9 cellular contexts compared by ENCODE assay signal in the genomic region with DNA sequence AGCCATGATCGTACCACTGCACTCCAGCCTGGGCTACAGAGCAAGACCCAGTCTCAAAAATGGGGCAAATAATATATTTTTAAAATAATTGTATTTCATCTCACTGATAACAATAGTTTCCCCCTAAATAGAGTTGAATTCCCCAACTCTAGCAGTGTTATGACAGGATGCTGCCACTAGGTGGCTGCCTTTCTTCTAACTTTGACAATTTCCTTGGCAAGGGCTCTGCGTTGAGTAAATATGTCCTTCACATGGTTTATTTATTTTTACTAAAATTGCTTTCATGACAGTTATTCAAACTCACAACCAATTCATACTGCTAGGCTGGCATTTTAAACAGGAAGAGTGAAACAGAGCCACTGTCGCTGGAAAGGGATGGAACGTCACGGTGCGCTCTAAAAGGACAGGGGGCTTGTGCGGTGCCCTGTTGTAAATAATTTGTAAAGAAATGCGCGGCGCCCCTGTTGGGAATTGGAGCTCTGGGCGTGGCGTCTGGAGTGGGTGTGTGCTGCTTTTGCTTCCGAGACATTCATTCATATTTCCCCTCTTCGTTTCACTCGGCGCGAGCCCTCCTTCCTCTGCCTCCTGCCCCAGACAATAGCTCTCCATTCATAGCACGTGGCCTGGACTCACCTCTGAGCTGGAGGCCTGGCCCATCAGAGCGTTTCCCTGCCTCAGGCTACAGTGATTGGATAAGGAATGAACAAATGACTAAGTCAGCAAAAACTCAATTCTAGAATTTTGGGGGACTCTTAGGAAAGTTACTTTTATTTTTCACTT. TPM values are rescaled to one million over a fixed set of nuclear protein-coding genes. Genes with fewer than 3 reads are reported as not detected.
DNase-seq lines count a peak whose midpoint lies in the region; ATAC-seq and TF ChIP-seq lines count a peak whose summit lies in the region.
"Had no signal": no experiment of that assay in that cellular context is flagged by ENCODE, and none has a peak within 500 bp of the region (broad histone marks: within the 10 kb centered on the region; RNA-seq: fewer than 3 reads in every experiment).

No MANE protein-coding gene starts in this region.

- DNase-seq in CD8-positive, alpha-beta memory T cell = peak; percentile 19 to 64 (median 33)
- peak; percentile 63 for DNase-seq in activated naive CD4-positive, alpha-beta T cell treated with anti-CD3 and anti-CD28 coated beads, Interleukin-2, amount 10 ng/mL, durations not matched to agents 7 days and 5 days
- peak in 3 of 5 donors; percentile 34 to 41 (median 40) for DNase-seq in heart left ventricle
- DNase-seq in renal cortical epithelial cell (ENCODE audit: low read depth) = peak; percentile 48

- H3K4me1 Mint-ChIP-seq in CD8-positive, alpha-beta memory T cell = peaks cover 7 to 14% (median 12%) of the 10 kb centered on the region in 3 donors
- peaks cover 7% of the 10 kb centered on the region for H3K4me1 Mint-ChIP-seq in activated naive CD4-positive, alpha-beta T cell treated with anti-CD3 and anti-CD28 coated beads, Interleukin-2, amount 10 ng/mL, durations not matched to agents 7 days and 5 days

- H3K36me3 ChIP-seq in CD8-positive, alpha-beta memory T cell (ENCODE audit: insufficient read depth, low read length) = no peaks in the 10 kb centered on the region
- H3K36me3 ChIP-seq in heart left ventricle = no peaks in the 10 kb centered on the region

- H3K4me1 ChIP-seq in CD8-positive, alpha-beta memory T cell (ENCODE audit: insufficient read depth, low read length) = peaks cover 10% of the 10 kb centered on the region
- peaks cover 0 to 22% (median 11%) of the 10 kb centered on the region in 12 donors for H3K4me1 ChIP-seq in heart left ventricle

- peak; percentile 82 to 97 (median 90) for TF ChIP-seq CTCF in heart left ventricle (IDR thresholded peaks at IDR 0.05)

- CTCF ChIA-PET in CD8-positive, alpha-beta memory T cell (lab: Charles Lee) = interaction anchor here (0.6 to 1.8 kb wide), 13 partner anchors 9 to 1573 kb away, joined by 3 to 8 read pairs (median 3); partner anchors contain the start of gene PITRM1
- CTCF ChIA-PET in activated naive CD4-positive, alpha-beta T cell treated with anti-CD3 and anti-CD28 coated beads, Interleukin-2, amount 10 ng/mL, durations not matched to agents 7 days and 5 days (lab: Charles Lee) = interaction anchor here (0.6 to 1.7 kb wide), 4 partner anchors 9 to 1574 kb away, joined by 3 to 8 read pairs (median 4); no protein-coding TSS in a partner anchor

- peak overlapping the region in 1 of 8 donors; percentile 40 for H3K27ac Mint-ChIP-seq in CD8-positive, alpha-beta memory T cell
- H3K27ac Mint-ChIP-seq in activated naive CD4-positive, alpha-beta T cell treated with anti-CD3 and anti-CD28 coated beads, Interleukin-2, amount 10 ng/mL, durations not matched to agents 7 days and 5 days = no peak overlapping the region
- H3K27ac Mint-ChIP-seq: stimulated activated naive CD8-positive, alpha-beta T cell treated with anti-CD3 and anti-CD28 coated beads, Interleukin-15, Interleukin-2, amounts not matched to agents 100 ng/mL and 50 ng/mL, for 24 hours had no signal

- TF ChIP-seq POLR2A in heart left ventricle (IDR thresholded peaks at IDR 0.05) = no peak

- no peaks in the 10 kb centered on the region for H3K36me3 Mint-ChIP-seq in CD8-positive, alpha-beta memory T cell
- H3K36me3 Mint-ChIP-seq in activated naive CD4-positive, alpha-beta T cell treated with anti-CD3 and anti-CD28 coated beads, Interleukin-2, amount 10 ng/mL, durations not matched to agents 7 days and 5 days = no peaks in the 10 kb centered on the region

- WGBS in heart left ventricle, 4 donors = 30 to 57% (median 40%) methylated on average over 19 of the region's 19 CpGs

- no peak overlapping the region for H3K27ac ChIP-seq in CD8-positive, alpha-beta memory T cell (ENCODE audit: low read depth, low read length)
- H3K27ac ChIP-seq in heart left ventricle = peak overlapping the region in 4 of 12 donors; percentile 4 to 26 (median 20)

- H3K9me3 Mint-ChIP-seq in CD8-positive, alpha-beta memory T cell = no peaks in the 10 kb centered on the region
- no peaks in the 10 kb centered on the region for H3K9me3 Mint-ChIP-seq in activated naive CD4-positive, alpha-beta T cell treated with anti-CD3 and anti-CD28 coated beads, Interleukin-2, amount 10 ng/mL, durations not matched to agents 7 days and 5 days
- H3K9me3 Mint-ChIP-seq: stimulated activated naive CD8-positive, alpha-beta T cell treated with anti-CD3 and anti-CD28 coated beads, Interleukin-15, Interleukin-2, amounts not matched to agents 100 ng/mL and 50 ng/mL, for 24 hours had no signal

- peaks cover 5 to 20% of the 10 kb centered on the region in 2 donors for H3K27me3 Mint-ChIP-seq in CD8-positive, alpha-beta memory T cell
- H3K27me3 Mint-ChIP-seq in activated naive CD4-positive, alpha-beta T cell treated with anti-CD3 and anti-CD28 coated beads, Interleukin-2, amount 10 ng/mL, durations not matched to agents 7 days and 5 days = peaks cover 63% of the 10 kb centered on the region

- no peak overlapping the region for H3K4me3 ChIP-seq in CD8-positive, alpha-beta memory T cell (ENCODE audit: low read length)
- peak overlapping the region in 9 of 12 donors; percentile 17 to 49 (median 32) for H3K4me3 ChIP-seq in heart left ventricle

- H3K4me3 Mint-ChIP-seq in CD8-positive, alpha-beta memory T cell = peak overlapping the region in 1 of 7 donors; percentile 16
- H3K4me3 Mint-ChIP-seq in activated naive CD4-positive, alpha-beta T cell treated with anti-CD3 and anti-CD28 coated beads, Interleukin-2, amount 10 ng/mL, durations not matched to agents 7 days and 5 days = no peak overlapping the region
- H3K4me3 Mint-ChIP-seq: stimulated activated naive CD8-positive, alpha-beta T cell treated with anti-CD3 and anti-CD28 coated beads, Interleukin-15, Interleukin-2, amounts not matched to agents 100 ng/mL and 50 ng/mL, for 24 hours had no signal

- intact Hi-C loops in heart left ventricle (cut with DNase I) = loop anchor here in 5 of 10 donors (1.0 to 10.0 kb wide), 4 partner anchors 1322 to 1578 kb away; no protein-coding TSS in a partner anchor

- ATAC-seq in HG03159 (IDR thresholded peaks at IDR 0.05; ENCODE audit: unreplicated experiment) = peak; percentile 55
- ATAC-seq in heart left ventricle = peak in 3 of 4 donors; percentile 15 to 33 (median 28)
- no peak for ATAC-seq in GM18868 (IDR thresholded peaks at IDR 0.05; ENCODE audit: unreplicated experiment)
- no peak for ATAC-seq in GM19351 (IDR thresholded peaks at IDR 0.05; ENCODE audit: unreplicated experiment)

- POLR2A ChIA-PET in CD8-positive, alpha-beta memory T cell (lab: Charles Lee) = no interaction called here

- H3K27me3 ChIP-seq in CD8-positive, alpha-beta memory T cell (ENCODE audit: insufficient read depth, low read length, poor library complexity, severe bottlenecking) = no peaks in the 10 kb centered on the region
- no peaks in the 10 kb centered on the region for H3K27me3 ChIP-seq in heart left ventricle

- H3K9me3 ChIP-seq in CD8-positive, alpha-beta memory T cell (ENCODE audit: low read length) = no peaks in the 10 kb centered on the region
- H3K9me3 ChIP-seq in heart left ventricle = no peaks in the 10 kb centered on the region

TF ChIP-seq in PFSK-1, 5 proteins besides CTCF, POLR2A, EP300 and RAD21:
- TF ChIP-seq FOXP2 (optimal IDR thresholded peaks at IDR 0.05; ENCODE audit: borderline replicate concordance, extremely low read depth, extremely low read length, insufficient read depth) = no peak
- peak; percentile 50; the same call in 1 of the 2 replicates for TF ChIP-seq SIN3A (IDR thresholded peaks at IDR 0.05; ENCODE audit: borderline replicate concordance, insufficient read depth, low read length)

RNA-seq across cellular contexts. Expression of gene PITRM1, which starts 20.5 kb away (rescaled TPM):
- 100 to 1,000 TPM; 132 TPM for total RNA-seq in CD8-positive, alpha-beta memory T cell
- 49.1 TPM for polyA plus RNA-seq in CD8-positive, alpha-beta memory T cell
- polyA plus RNA-seq in PFSK-1 (2012; ENCODE audit: insufficient read length, low read depth) = 54.5 TPM
- 100 to 1,000 TPM in 3 of 9 donors, 10 to 100 TPM in 6; 65.8 to 128 (median 93.0) TPM for total RNA-seq in heart left ventricle
- 10 to 100 TPM; 68.0 to 73.8 TPM for polyA plus RNA-seq in heart left ventricle
- total RNA-seq in renal cortical epithelial cell = 46.5 and 76.5 TPM in 2 replicates

Comparison
In these comparisons a context has a peak if more than half of its experiments do, and no peak if none do; other contexts are left out.
1. ATAC-seq: peak in HG03159 (single experiment) and heart left ventricle (3 of 4); none in GM18868 (single experiment) and GM19351 (single experiment).
2. Peak in every context shown above with its lines, with median percentiles within 50 percentile points of each other: DNase-seq.